29 cellular contexts compared by ENCODE assay signal in the genomic region with DNA sequence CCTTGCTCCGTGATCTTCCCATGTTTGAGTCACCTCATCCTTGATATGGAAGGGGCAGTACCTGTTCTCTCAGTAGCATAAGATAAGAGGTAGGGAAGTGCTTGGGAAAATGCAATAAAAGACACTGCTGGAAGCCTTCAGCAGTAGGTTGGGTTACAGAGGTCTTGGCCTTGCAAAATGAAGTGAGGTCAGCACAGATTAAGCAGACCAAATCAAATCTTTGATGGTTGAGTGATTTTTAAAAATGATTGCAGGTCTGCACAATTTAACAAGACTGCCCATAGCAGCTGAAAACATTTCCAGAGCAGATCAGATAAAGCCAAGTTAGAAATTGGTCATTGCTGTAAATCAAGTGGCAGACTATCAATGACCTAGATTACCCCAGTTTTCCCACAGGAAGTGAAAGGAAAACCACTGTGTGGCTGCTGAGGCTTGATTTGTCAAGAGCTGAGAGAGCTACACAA. TPM values are rescaled to one million over a fixed set of nuclear protein-coding genes. Genes with fewer than 3 reads are reported as not detected.
DNase-seq lines count a peak whose midpoint lies in the region; ATAC-seq and TF ChIP-seq lines count a peak whose summit lies in the region.
"Had no signal": no experiment of that assay in that cellular context is flagged by ENCODE, and none has a peak within 500 bp of the region (broad histone marks: within the 10 kb centered on the region; RNA-seq: fewer than 3 reads in every experiment).

No MANE protein-coding gene starts in this region.

- 85 to 89% methylated on average over 1 of the region's 1 CpG for WGBS in lower leg skin, 2 donors

- H3K9me2 ChIP-seq in GM23338 (ENCODE audit: insufficient read depth) = peaks cover 26% of the 10 kb centered on the region; the same call in 1 of the 2 replicates

- H3K27me3 Mint-ChIP-seq in GM23338 (ENCODE audit: insufficient read depth, low read depth, poor library complexity) = no peaks in the 10 kb centered on the region
- H3K27me3 Mint-ChIP-seq in activated CD4-positive, alpha-beta memory T cell treated with anti-CD3 and anti-CD28 coated beads for 36 hours = peaks cover 2% of the 10 kb centered on the region

- POLR2A ChIA-PET in activated CD4-positive, alpha-beta memory T cell treated with anti-CD3 and anti-CD28 coated beads for 36 hours (lab: Charles Lee) = no interaction called here

- H3K4me2 ChIP-seq in GM23338 = no peak overlapping the region

- H3K27ac ChIP-seq in GM23338 (ENCODE audit: low read depth) = no peak overlapping the region
- H3K27ac ChIP-seq: breast epithelium, neutrophil, suprapubic skin had no signal

- H3K4me3 Mint-ChIP-seq in GM23338 = no peak overlapping the region
- H3K4me3 Mint-ChIP-seq in activated CD4-positive, alpha-beta memory T cell treated with anti-CD3 and anti-CD28 coated beads for 36 hours = no peak overlapping the region
- H3K4me3 Mint-ChIP-seq: activated CD8-positive, alpha-beta T cell treated with anti-CD3 and anti-CD28 coated beads for 36 hours; CD14-positive monocyte; naive thymus-derived CD4-positive, alpha-beta T cell; T-helper 17 cell had no signal

- H3K4me1 ChIP-seq in GM23338 (ENCODE audit: insufficient read depth) = 0 out of 2 replicates have a peak, but pooled peaks cover 5% of the 10 kb centered on the region
- H3K4me1 ChIP-seq: breast epithelium, Caco-2 had no signal

- no peaks in the 10 kb centered on the region for H3K36me3 ChIP-seq in GM23338 (ENCODE audit: insufficient read depth)
- H3K36me3 ChIP-seq: breast epithelium, neutrophil, suprapubic skin had no signal

- H3K27ac Mint-ChIP-seq in GM23338 = no peak overlapping the region
- H3K27ac Mint-ChIP-seq in activated CD4-positive, alpha-beta memory T cell treated with anti-CD3 and anti-CD28 coated beads for 36 hours = no peak overlapping the region
- H3K27ac Mint-ChIP-seq: activated CD8-positive, alpha-beta T cell treated with anti-CD3 and anti-CD28 coated beads for 36 hours; CD14-positive monocyte; naive thymus-derived CD4-positive, alpha-beta T cell; progenitor cell of endocrine pancreas; T-helper 17 cell had no signal

- TF ChIP-seq POLR2A in lower leg skin (IDR thresholded peaks at IDR 0.05) = no peak

- CTCF ChIA-PET in activated CD4-positive, alpha-beta memory T cell treated with anti-CD3 and anti-CD28 coated beads for 36 hours (lab: Charles Lee) = interaction anchor here (0.7 kb wide), 1 partner anchor 521 kb away, joined by 4 read pairs; no protein-coding TSS in a partner anchor

- peaks cover 5% of the 10 kb centered on the region; the same call in 2 of the 3 replicates for H3K4me1 Mint-ChIP-seq in GM23338
- no peaks in the 10 kb centered on the region for H3K4me1 Mint-ChIP-seq in activated CD4-positive, alpha-beta memory T cell treated with anti-CD3 and anti-CD28 coated beads for 36 hours (ENCODE audit: low read depth)
- H3K4me1 Mint-ChIP-seq: CD14-positive monocyte had no signal

- H3K4me3 ChIP-seq in GM12865 (ENCODE audit: low read depth, low read length) (no peak overlapping the region), GM23338 (no peak overlapping the region), lower leg skin (ENCODE audit: low read depth, poor library complexity, severe bottlenecking) (no peak overlapping the region)
- H3K4me3 ChIP-seq: breast epithelium, suprapubic skin had no signal

- no peaks in the 10 kb centered on the region for H3K27me3 ChIP-seq in GM23338 (ENCODE audit: insufficient read depth)
- H3K27me3 ChIP-seq: breast epithelium, suprapubic skin had no signal

- H2AFZ ChIP-seq in GM23338 = no peak overlapping the region

- no peaks in the 10 kb centered on the region for H3K36me3 Mint-ChIP-seq in GM23338 (ENCODE audit: low read depth)
- no peaks in the 10 kb centered on the region for H3K36me3 Mint-ChIP-seq in activated CD4-positive, alpha-beta memory T cell treated with anti-CD3 and anti-CD28 coated beads for 36 hours
- H3K36me3 Mint-ChIP-seq: CD14-positive monocyte; naive thymus-derived CD4-positive, alpha-beta T cell had no signal

- no peak for TF ChIP-seq CTCF in GM12865 (IDR thresholded peaks at IDR 0.05; ENCODE audit: insufficient read depth, low read depth, low read length, missing control alignments)
- no peak for TF ChIP-seq CTCF in GM23338 (conservative IDR thresholded peaks at IDR 0.05; ENCODE audit: low read depth in 2 of 2)
- TF ChIP-seq CTCF in lower leg skin (IDR thresholded peaks at IDR 0.05) = no peak

- DNase-seq in GM12865 (ENCODE audit: low read depth) (peak; percentile 5), NCI-H69 (lab: John Stamatoyannopoulos, UW) (peak; percentile 36), fibroblast of peridontal ligament (ENCODE audit: extremely low read depth) (peak; percentile 64), retina (peak; percentile 63), GM23338 (ENCODE audit: low spot score) (no peak), GM03348 (ENCODE audit: low spot score) (no peak), lower leg skin (ENCODE audit: low spot score in 2 of 2) (no peak)
- no peak for DNase-seq in activated CD4-positive, alpha-beta memory T cell treated with anti-CD3 and anti-CD28 coated beads for 36 hours
- DNase-seq: activated CD8-positive, alpha-beta memory T cell treated with anti-CD3 and anti-CD28 coated beads, Interleukin-2, amount 50 U/mL, for 48 hours; activated CD8-positive, alpha-beta T cell treated with anti-CD3 and anti-CD28 coated beads for 36 hours; activated naive CD4-positive, alpha-beta T cell treated with anti-CD3 and anti-CD28 coated beads, Interleukin-2, amount 50 U/mL, for 16 hours; Caco-2; GDM1; glutamatergic neuron; left ventricle myocardium superior; naive thymus-derived CD4-positive, alpha-beta T cell; NCI-H1105; NCI-H187 treated with DMSO at 0.1 percent for 48 hours; NCI-H2171 treated with DMSO at 0.1 percent for 48 hours; NCI-H510A treated with DMSO at 0.1 percent for 48 hours; stimulated activated CD4-positive, alpha-beta T cell treated with anti-CD3 and anti-CD28 coated beads, Interleukin-15, amount 100 ng/mL, for 24 hours; stimulated activated CD4-positive, alpha-beta T cell treated with anti-CD3 and anti-CD28 coated beads, Interleukin-4, amount 100 ng/mL, for 4 hours; T-helper 17 cell had no signal

- H3K79me2 ChIP-seq in GM23338 (replicated peaks; ENCODE audit: insufficient read depth) = no peaks in the 10 kb centered on the region

- ATAC-seq in GM23338 = no peak
- ATAC-seq: activated CD8-positive, alpha-beta T cell treated with anti-CD3 and anti-CD28 coated beads for 36 hours; left ventricle myocardium superior; naive thymus-derived CD4-positive, alpha-beta T cell; T-helper 17 cell had no signal

- intact Hi-C loops in lower leg skin (cut with DNase I; ENCODE audit: low total_unique reads) = loop anchor here (10.0 kb wide), 1 partner anchor 238 kb away; no protein-coding TSS in a partner anchor
- intact Hi-C loops in activated CD4-positive, alpha-beta memory T cell treated with anti-CD3 and anti-CD28 coated beads for 36 hours (cut with micrococcal nuclease) = no loop called here

- H3F3A ChIP-seq in GM23338 (replicated peaks; ENCODE audit: low read depth) = no peaks in the 10 kb centered on the region

- no peaks in the 10 kb centered on the region for H4K20me1 ChIP-seq in GM23338 (replicated peaks; ENCODE audit: insufficient read depth)

- H3K9me3 Mint-ChIP-seq in GM23338 = peaks cover 4% of the 10 kb centered on the region; the same call in 1 of the 3 replicates
- peaks cover 4% of the 10 kb centered on the region for H3K9me3 Mint-ChIP-seq in activated CD4-positive, alpha-beta memory T cell treated with anti-CD3 and anti-CD28 coated beads for 36 hours

TF ChIP-seq in GM23338, 12 proteins besides CTCF, POLR2A, EP300 and RAD21 (continues in another document):
- no peak for TF ChIP-seq EZH2phosphoT487 (IDR thresholded peaks at IDR 0.05; ENCODE audit: unreplicated experiment)
- no peak for TF ChIP-seq EZH2 (IDR thresholded peaks at IDR 0.05; ENCODE audit: low read depth, unreplicated experiment)
- TF ChIP-seq POLR2AphosphoS5 (IDR thresholded peaks at IDR 0.05; ENCODE audit: low read depth) = no peak
- TF ChIP-seq NANOG (IDR thresholded peaks at IDR 0.05; ENCODE audit: borderline replicate concordance) = no peak
- TF ChIP-seq ZNF331 (CRISPR knock-in tag; IDR thresholded peaks at IDR 0.05; ENCODE audit: low read depth) = no peak
- TF ChIP-seq ZNF114 (CRISPR knock-in tag; IDR thresholded peaks at IDR 0.05) = no peak

RNA-seq across cellular contexts. Expression of gene PALM2AKAP2, which starts 32.9 kb away (rescaled TPM):
- 7.9 and 8.3 TPM in 2 replicates for total RNA-seq in GM23338 (2014; rRNA removed; shearing (Covaris generic))
- 2.5 and 3.3 TPM in 2 replicates for polyA plus RNA-seq in GM23338 (2016; fragmentation: Nextera tagmentation; extraction: Ambion mirVana)
- 1 to 10 TPM; 1.2 to 3.6 (median 2.6) TPM for total RNA-seq in lower leg skin
- total RNA-seq in activated CD4-positive, alpha-beta memory T cell treated with anti-CD3 and anti-CD28 coated beads for 36 hours = under 1 TPM in 1 of 2 experiments, not detected in 1; 0.36 TPM
- total RNA-seq: activated CD8-positive, alpha-beta T cell treated with anti-CD3 and anti-CD28 coated beads for 36 hours; HT-29; naive thymus-derived CD4-positive, alpha-beta T cell; T-helper 17 cell had no signal
- polyA plus RNA-seq: CD14-positive monocyte; naive thymus-derived CD4-positive, alpha-beta T cell had no signal

Comparison
In these comparisons a context has a peak if more than half of its experiments do, and no peak if none do; other contexts are left out.
1. DNase-seq: peak in GM12865 (single experiment), NCI-H69 (single experiment), fibroblast of peridontal ligament (single experiment) and retina (single experiment); none in GM23338 (single experiment), GM03348 (single experiment), lower leg skin (0 of 2) and activated CD4-positive, alpha-beta memory T cell treated with anti-CD3 and anti-CD28 coated beads for 36 hours (single experiment).